In the genomic region with DNA sequence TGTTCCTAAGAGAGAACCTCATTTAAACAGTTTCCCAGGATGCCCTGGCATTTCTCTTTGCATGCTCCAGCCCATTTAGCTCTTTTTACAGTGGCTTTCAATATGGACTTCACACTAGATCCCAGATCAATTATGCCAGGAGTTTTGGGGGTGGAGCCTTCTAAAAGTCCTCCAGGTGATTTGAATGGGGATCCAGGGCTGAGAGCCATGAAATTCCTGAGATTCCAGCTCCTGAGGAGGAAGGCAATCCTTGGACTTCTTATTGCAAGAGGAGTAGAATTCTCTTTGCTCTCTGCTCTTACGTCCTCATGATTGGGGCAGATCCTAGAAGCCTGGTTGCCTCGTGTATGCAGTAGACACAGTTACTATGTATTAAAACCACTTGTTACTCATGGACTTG, we compare ENCODE assay signal across 18 cellular contexts.
DNase-seq lines count a peak whose midpoint lies in the region; ATAC-seq, FAIRE-seq and TF ChIP-seq lines count a peak whose summit lies in the region.
"Had no signal": no experiment of that assay in that cellular context is flagged by ENCODE, and none has a peak within 500 bp of the region (broad histone marks: within the 10 kb centered on the region; RNA-seq: fewer than 3 reads in every experiment).

No MANE protein-coding gene starts in this region.

- no peak overlapping the region for H2BK20ac ChIP-seq in H9 (ENCODE audit: low read depth, low read length, poor library complexity, severe bottlenecking)
- H2BK20ac ChIP-seq in H1 (ENCODE audit: low read length): no peak overlapping the region

- H3K79me2 ChIP-seq in H9 (ENCODE audit: insufficient read depth, low read length) (no peaks in the 10 kb centered on the region), H1 (ENCODE audit: control insufficient read depth in 1 of 2, insufficient read depth in 2 of 2, low read length in 2 of 2) (no peaks in the 10 kb centered on the region), osteoblast (ENCODE audit: insufficient read depth, low read length) (no peaks in the 10 kb centered on the region)

- no peak overlapping the region for H3K14ac ChIP-seq in H9 (ENCODE audit: insufficient read depth, low read length)
- H3K14ac ChIP-seq in H1 (ENCODE audit: insufficient read length): no peak overlapping the region

- TF ChIP-seq RAD21 in H1 (IDR thresholded peaks at IDR 0.05 in 1 of 2, conservative IDR thresholded peaks at IDR 0.05 in 1 of 2; ENCODE audit: low read depth in 2 of 2, low read length in 2 of 2): no peak

- H3K79me1 ChIP-seq in H9 (ENCODE audit: insufficient read depth, low read depth, low read length, poor library complexity, severe bottlenecking): no peaks in the 10 kb centered on the region
- no peaks in the 10 kb centered on the region; the same call in 1 of the 2 replicates for H3K79me1 ChIP-seq in H1 (ENCODE audit: low read depth, low read length)

- no peak overlapping the region for H2BK12ac ChIP-seq in H9 (ENCODE audit: insufficient read length, low read depth, low read length)
- no peak overlapping the region for H2BK12ac ChIP-seq in H1 (ENCODE audit: low read depth, low read length)

- no peaks in the 10 kb centered on the region for H4K20me1 ChIP-seq in H9 (ENCODE audit: control insufficient read depth, insufficient read depth, insufficient read length)
- no peaks in the 10 kb centered on the region for H4K20me1 ChIP-seq in H1 (replicated peaks in 1 of 2; ENCODE audit: control insufficient read depth in 1 of 2, insufficient read depth in 2 of 2, low read length in 2 of 2)
- H4K20me1 ChIP-seq in osteoblast (ENCODE audit: insufficient read depth, low read length): no peaks in the 10 kb centered on the region

- H3K18ac ChIP-seq in H9 (ENCODE audit: insufficient read length, low read depth, low read length): no peak overlapping the region
- H3K18ac ChIP-seq in H1 (ENCODE audit: extremely low read depth, low read length): no peak overlapping the region

- H3K4me1 ChIP-seq in H9 (ENCODE audit: insufficient read depth, low read length) (peaks cover 4% of the 10 kb centered on the region; the same call in 1 of the 2 replicates), H1 (replicated peaks in 1 of 4; ENCODE audit: control insufficient read depth in 3 of 4, insufficient read depth in 4 of 4, low read length in 3 of 4) (peaks cover 0 to 9% (median 5%) of the 10 kb centered on the region in 4 experiments; a peak in 5 of 7 replicates), osteoblast (ENCODE audit: insufficient read depth, low read length) (no peaks in the 10 kb centered on the region)
- H3K4me1 ChIP-seq: A549, BE2C had no signal

- no peak overlapping the region for H2BK120ac ChIP-seq in H9 (ENCODE audit: low read depth, low read length, poor library complexity, severe bottlenecking)
- no peak overlapping the region for H2BK120ac ChIP-seq in H1 (replicated peaks; ENCODE audit: low read depth, low read length)

- H2BK5ac ChIP-seq in H9 (ENCODE audit: insufficient read length, low read length) (no peak overlapping the region), H1 (ENCODE audit: low read depth, low read length) (no peak overlapping the region)

- H3K36me3 ChIP-seq in H1 (ENCODE audit: control insufficient read depth in 2 of 4, insufficient read depth in 4 of 4, low read length in 3 of 4) (no peaks in the 10 kb centered on the region), osteoblast (ENCODE audit: insufficient read depth, low read length) (no peaks in the 10 kb centered on the region)
- H3K36me3 ChIP-seq: BE2C had no signal

- TF ChIP-seq CTCF in H9 (conservative IDR thresholded peaks at IDR 0.05): no peak
- no peak for TF ChIP-seq CTCF in H1 (IDR thresholded peaks at IDR 0.05; ENCODE audit: control extremely low read depth in 1 of 3, insufficient read depth in 1 of 3, low read depth in 1 of 3, low read length in 3 of 3)
- no peak for TF ChIP-seq CTCF in osteoblast (IDR thresholded peaks at IDR 0.05; ENCODE audit: extremely low read depth, low read depth, low read length)

- H3K9ac ChIP-seq in H9 (ENCODE audit: extremely low read depth, insufficient read length, low read length) (no peak overlapping the region), H1 (replicated peaks in 1 of 4; ENCODE audit: extremely low read depth in 1 of 4, low read depth in 3 of 4, low read length in 3 of 4) (no peak overlapping the region)

- H3K27ac ChIP-seq in H9 (ENCODE audit: insufficient read length, low read depth, low read length) (no peak overlapping the region), H1 (ENCODE audit: low read depth, low read length) (no peak overlapping the region), osteoblast (ENCODE audit: low read depth, low read length) (no peak overlapping the region)
- H3K27ac ChIP-seq: A549, C4-2B had no signal

- H3K23ac ChIP-seq in H9 (ENCODE audit: insufficient read length, low read depth, low read length) (no peak overlapping the region), H1 (ENCODE audit: insufficient read length) (no peak overlapping the region)

- H3K4me2 ChIP-seq in H9 (ENCODE audit: insufficient read depth, insufficient read length, low read length) (peak overlapping the region; percentile 14), H1 (ENCODE audit: insufficient read depth in 1 of 2, low read depth in 2 of 2, low read length in 2 of 2) (peak overlapping the region; percentile 8 to 32; a peak in 1 of 4 replicates), osteoblast (ENCODE audit: insufficient read depth, low read length) (no peak overlapping the region)
- H3K4me2 ChIP-seq: A549 had no signal

- H3K4me3 ChIP-seq in H1 (ENCODE audit: extremely low read depth in 1 of 4, insufficient read depth in 2 of 4, low read depth in 3 of 4, low read length in 4 of 4) (no peak overlapping the region), osteoblast (ENCODE audit: insufficient read depth, low read length) (no peak overlapping the region)
- H3K4me3 ChIP-seq: A549 had no signal

- no peaks in the 10 kb centered on the region for H3K27me3 Mint-ChIP-seq in H9 (ENCODE audit: low read depth)

- H4K8ac ChIP-seq in H9 (replicated peaks; ENCODE audit: insufficient read length, low read depth, low read length) (no peak overlapping the region), H1 (ENCODE audit: extremely low read depth, insufficient read depth, low read length) (no peak overlapping the region)

- DNase-seq in H9 (peak; percentile 42), H1 (ENCODE audit: low read depth in 1 of 2, low spot score in 2 of 2) (peak in 1 of 2 experiments; percentile 15), iPS-NIHi11 (ENCODE audit: low spot score) (peak; percentile 39), osteoblast (ENCODE audit: insufficient read length, low spot score, missing footprints) (peak; percentile 9), NCI-H1436 (lab: John Stamatoyannopoulos, UW) (no peak)
- DNase-seq in stimulated activated naive CD8-positive, alpha-beta T cell treated with anti-CD3 and anti-CD28 coated beads, Interleukin-15, Interleukin-2, amounts not matched to agents 100 U/mL and 50 U/mL, for 24 hours: no peak
- DNase-seq: BE2C; CD4-positive, alpha-beta memory T cell; DMS79 had no signal

- no peak overlapping the region for H4K91ac ChIP-seq in H9 (ENCODE audit: insufficient read length, low read depth, low read length)
- no peak overlapping the region for H4K91ac ChIP-seq in H1 (replicated peaks; ENCODE audit: insufficient read length, low read length)

- no peaks in the 10 kb centered on the region for H3K27me3 ChIP-seq in H9 (ENCODE audit: insufficient read depth, low read length)
- no peaks in the 10 kb centered on the region for H3K27me3 ChIP-seq in H1 (replicated peaks in 1 of 4; ENCODE audit: control insufficient read depth in 3 of 4, extremely low read depth in 1 of 4, insufficient read depth in 3 of 4, low read length in 3 of 4)
- no peaks in the 10 kb centered on the region for H3K27me3 ChIP-seq in osteoblast (ENCODE audit: insufficient read depth, low read length)
- H3K27me3 ChIP-seq: BE2C had no signal

- TF ChIP-seq POLR2A in H1 (IDR thresholded peaks at IDR 0.05; ENCODE audit: control extremely low read depth in 1 of 2, low read depth in 2 of 2, low read length in 2 of 2): no peak

- peaks cover 18 to 22% of the 10 kb centered on the region in 2 experiments for H3K4me1 Mint-ChIP-seq in H9
- H3K4me1 Mint-ChIP-seq: CD4-positive, alpha-beta memory T cell; IgD-negative memory B cell had no signal

- H3K27ac Mint-ChIP-seq in H9: no peak overlapping the region
- H3K27ac Mint-ChIP-seq: CD4-positive, alpha-beta memory T cell; IgD-negative memory B cell had no signal

- CTCF ChIA-PET in H1 (lab: Charles Lee; ENCODE audit: partially characterized antibody): interaction anchor here (0.7 to 0.9 kb wide), 2 partner anchors 22 to 64 kb away, joined by 3 read pairs; no protein-coding TSS in a partner anchor

- no peak overlapping the region for H3T11ph ChIP-seq in H9 (ENCODE audit: low read length)

- no peaks in the 10 kb centered on the region for H3K9me3 ChIP-seq in H9 (ENCODE audit: control insufficient read depth, low read depth, low read length)
- no peaks in the 10 kb centered on the region for H3K9me3 ChIP-seq in H1 (ENCODE audit: insufficient read depth in 2 of 2, low read depth in 1 of 2, low read length in 1 of 2)
- H3K9me3 ChIP-seq in osteoblast (ENCODE audit: low read depth, low read length): no peaks in the 10 kb centered on the region
- H3K9me3 ChIP-seq: A549, BE2C had no signal

- H3K4ac ChIP-seq in H9 (ENCODE audit: low read depth, low read length) (no peak overlapping the region), H1 (replicated peaks; ENCODE audit: insufficient read length, low read depth, low read length) (no peak overlapping the region)

- TF ChIP-seq EP300 in H1 (IDR thresholded peaks at IDR 0.05; ENCODE audit: borderline replicate concordance in 1 of 2, low read depth in 2 of 2, low read length in 2 of 2): no peak

- no CpG with 5 or more reads among the region's 2 CpGs for WGBS in H9 (ENCODE audit: extremely low coverage, insufficient read length, low lambda C conversion rate)
- WGBS in H1 (ENCODE audit: extremely low coverage in 1 of 2, insufficient coverage in 1 of 2, insufficient read length in 1 of 2, insufficient replicate concordance in 2 of 2, low coverage in 1 of 2, low lambda C conversion rate in 2 of 2, missing lambda C conversion rate in 1 of 2), 2 experiments: 60% methylated on average over 2 of the region's 2 CpGs; no CpG with 5 or more reads in 1 of the 2 experiments

- H2AFZ ChIP-seq in H9 (ENCODE audit: low read length) (no peak overlapping the region), H1 (ENCODE audit: low read length) (0 out of 2 replicates have a peak overlapping the region, but pooled peaks have one; percentile 35), osteoblast (ENCODE audit: low read length) (no peak overlapping the region)

- FAIRE-seq in H1 (lab: Jason Lieb, UNC): peak; percentile 42
- FAIRE-seq: A549, G401.6, GM12891, GM19239, H54 had no signal

- H4K5ac ChIP-seq in H9 (ENCODE audit: insufficient read length, low read depth, low read length): no peak overlapping the region
- no peak overlapping the region for H4K5ac ChIP-seq in H1 (ENCODE audit: insufficient read length, low read depth, low read length)

- no peaks in the 10 kb centered on the region; a peak in 2 of 7 replicates for H3K36me3 Mint-ChIP-seq in H9 (ENCODE audit: insufficient read depth in 1 of 3, low read depth in 3 of 3)
- H3K36me3 Mint-ChIP-seq: CD4-positive, alpha-beta memory T cell; IgD-negative memory B cell had no signal

- no peak overlapping the region for H3K56ac ChIP-seq in H9 (ENCODE audit: insufficient read length, low read depth, low read length)
- no peak overlapping the region for H3K56ac ChIP-seq in H1 (replicated peaks; ENCODE audit: insufficient read length, low read depth, low read length)

- H2BK15ac ChIP-seq in H9 (ENCODE audit: low read depth, low read length) (no peak overlapping the region), H1 (ENCODE audit: low read length) (no peak overlapping the region)

- H3K23me2 ChIP-seq in H9 (ENCODE audit: insufficient read length, low read depth, low read length, poor library complexity, severe bottlenecking) (no peaks in the 10 kb centered on the region), H1 (ENCODE audit: low read depth, low read length) (no peaks in the 10 kb centered on the region)

- POLR2A ChIA-PET in H1 (lab: Charles Lee; ENCODE audit: partially characterized antibody): no interaction called here

- no peak overlapping the region for H2AK5ac ChIP-seq in H9 (ENCODE audit: insufficient read length, low read length)
- H2AK5ac ChIP-seq in H1 (ENCODE audit: low read depth, low read length): no peak overlapping the region

- H3K9me3 Mint-ChIP-seq in H9: peaks cover 0 to 3% of the 10 kb centered on the region in 2 experiments; a peak in 1 of 5 replicates

- H3K4me3 Mint-ChIP-seq in H9: no peak overlapping the region
- H3K4me3 Mint-ChIP-seq: CD4-positive, alpha-beta memory T cell; IgD-negative memory B cell had no signal

- ATAC-seq in GM18519 (IDR thresholded peaks at IDR 0.05; ENCODE audit: low FRiP score, unreplicated experiment) (no peak), HG03175 (IDR thresholded peaks at IDR 0.05; ENCODE audit: unreplicated experiment) (no peak)
- no peak for ATAC-seq in stimulated activated naive CD8-positive, alpha-beta T cell treated with anti-CD3 and anti-CD28 coated beads, Interleukin-15, Interleukin-2, amounts not matched to agents 100 U/mL and 50 U/mL, for 24 hours
- ATAC-seq: A549 had no signal

Comparison
In these comparisons a context has a peak if more than half of its experiments do, and no peak if none do; other contexts are left out.
1. DNase-seq: peak in H9 (single experiment), iPS-NIHi11 (single experiment) and osteoblast (single experiment); none in NCI-H1436 (single experiment) and stimulated activated naive CD8-positive, alpha-beta T cell treated with anti-CD3 and anti-CD28 coated beads, Interleukin-15, Interleukin-2, amounts not matched to agents 100 U/mL and 50 U/mL, for 24 hours (single experiment).